Comparison of ENCODE assay signal across 25 cellular contexts in the genomic region with DNA sequence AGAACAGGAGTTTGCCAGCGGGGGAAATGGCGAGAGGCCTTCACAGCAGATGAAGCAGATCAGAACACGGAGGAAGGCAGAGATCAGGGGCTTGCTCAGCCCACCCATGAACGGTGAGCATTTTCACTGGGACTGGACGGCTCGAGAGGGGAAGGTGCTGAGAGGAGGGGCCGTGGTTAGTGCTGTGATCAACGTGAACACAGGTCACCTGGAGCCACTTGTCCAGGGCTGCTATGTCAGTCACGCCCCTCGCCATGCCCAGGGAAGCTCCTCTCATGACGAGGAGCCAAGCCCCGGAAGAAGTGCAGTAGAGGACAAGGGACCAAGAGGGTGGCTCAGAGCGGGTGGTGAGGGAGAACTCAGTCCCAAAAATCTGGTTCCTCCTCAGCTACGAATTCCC. TPM values are rescaled to one million over a fixed set of nuclear protein-coding genes. Genes with fewer than 3 reads are reported as not detected.
DNase-seq lines count a peak whose midpoint lies in the region; ATAC-seq, FAIRE-seq and TF ChIP-seq lines count a peak whose summit lies in the region.
"Had no signal": no experiment of that assay in that cellular context is flagged by ENCODE, and none has a peak within 500 bp of the region (broad histone marks: within the 10 kb centered on the region; RNA-seq: fewer than 3 reads in every experiment).

No MANE protein-coding gene starts in this region.

- intact Hi-C loops in esophagus muscularis mucosa (cut with DNase I), result no loop called here

- H3K36me3 ChIP-seq in H1 (ENCODE audit: control insufficient read depth in 2 of 4, insufficient read depth in 4 of 4, low read length in 3 of 4) (no peaks in the 10 kb centered on the region), neural progenitor cell (no peaks in the 10 kb centered on the region), esophagus muscularis mucosa (no peaks in the 10 kb centered on the region)
- H3K36me3 ChIP-seq: lower lobe of right lung, SJCRH30, stomach, thyroid gland had no signal

- H3K36me3 Mint-ChIP-seq in activated naive CD8-positive, alpha-beta T cell treated with anti-CD3 and anti-CD28 coated beads for 36 hours, result peaks cover 3% of the 10 kb centered on the region
- no peaks in the 10 kb centered on the region for H3K36me3 Mint-ChIP-seq in activated naive CD8-positive, alpha-beta T cell treated with anti-CD3 and anti-CD28 coated beads, Interleukin-2, amount 50 U/mL, for 24 hours (ENCODE audit: low read depth)
- no peaks in the 10 kb centered on the region for H3K36me3 Mint-ChIP-seq in neural progenitor cell
- H3K36me3 Mint-ChIP-seq in type B pancreatic cell, result peaks cover 7% of the 10 kb centered on the region

- no peak for TF ChIP-seq RAD21 in H1 (IDR thresholded peaks at IDR 0.05 in 1 of 2, conservative IDR thresholded peaks at IDR 0.05 in 1 of 2; ENCODE audit: low read depth in 2 of 2, low read length in 2 of 2)

- no peaks in the 10 kb centered on the region for H3K9me3 Mint-ChIP-seq in activated naive CD8-positive, alpha-beta T cell treated with anti-CD3 and anti-CD28 coated beads for 36 hours
- no peaks in the 10 kb centered on the region for H3K9me3 Mint-ChIP-seq in activated naive CD8-positive, alpha-beta T cell treated with anti-CD3 and anti-CD28 coated beads, Interleukin-2, amount 50 U/mL, for 24 hours
- H3K9me3 Mint-ChIP-seq in neural progenitor cell (no peaks in the 10 kb centered on the region), type B pancreatic cell (peaks cover 3% of the 10 kb centered on the region)

- no peak overlapping the region for H2BK20ac ChIP-seq in H1 (ENCODE audit: low read length)

- no peak overlapping the region; the same call in 1 of the 2 replicates for H3K18ac ChIP-seq in H1 (ENCODE audit: extremely low read depth, low read length)

- TF ChIP-seq POLR2A in H1 (IDR thresholded peaks at IDR 0.05; ENCODE audit: control extremely low read depth in 1 of 2, low read depth in 2 of 2, low read length in 2 of 2) (no peak), esophagus muscularis mucosa (IDR thresholded peaks at IDR 0.05; ENCODE audit: low read depth) (no peak)

- WGBS in H1 (ENCODE audit: extremely low coverage in 1 of 2, insufficient coverage in 1 of 2, insufficient read length in 1 of 2, insufficient replicate concordance in 2 of 2, low coverage in 1 of 2, low lambda C conversion rate in 2 of 2, missing lambda C conversion rate in 1 of 2), 2 experiments, result 84% methylated on average over 14 of the region's 14 CpGs; no CpG with 5 or more reads in 1 of the 2 experiments
- 87% methylated on average over 14 of the region's 14 CpGs for WGBS in esophagus muscularis mucosa

- no peak overlapping the region for H3K27ac ChIP-seq in H1 (ENCODE audit: low read depth, low read length)
- H3K27ac ChIP-seq in neural progenitor cell, result no peak overlapping the region
- H3K27ac ChIP-seq in esophagus muscularis mucosa (replicated peaks in 1 of 4), result peak overlapping the region in 1 of 4 donors; percentile 90
- H3K27ac ChIP-seq: A549, lower lobe of right lung, SJCRH30 had no signal

- no peak overlapping the region; the same call in 1 of the 2 replicates for H2AK5ac ChIP-seq in H1 (ENCODE audit: low read depth, low read length)

- no peak overlapping the region for H2BK15ac ChIP-seq in H1 (ENCODE audit: low read length)

- no peak overlapping the region for H3K4ac ChIP-seq in H1 (replicated peaks; ENCODE audit: insufficient read length, low read depth, low read length)

- no peaks in the 10 kb centered on the region for H3K23me2 ChIP-seq in H1 (ENCODE audit: low read depth, low read length)

- no peak overlapping the region for H3K14ac ChIP-seq in H1 (ENCODE audit: insufficient read length)

- H3F3A ChIP-seq in neural progenitor cell (ENCODE audit: low read depth), result peaks cover 10% of the 10 kb centered on the region

- peaks cover 40% of the 10 kb centered on the region for H3K4me1 Mint-ChIP-seq in activated naive CD8-positive, alpha-beta T cell treated with anti-CD3 and anti-CD28 coated beads for 36 hours
- H3K4me1 Mint-ChIP-seq in activated naive CD8-positive, alpha-beta T cell treated with anti-CD3 and anti-CD28 coated beads, Interleukin-2, amount 50 U/mL, for 24 hours, result peaks cover 58% of the 10 kb centered on the region
- peaks cover 41% of the 10 kb centered on the region for H3K4me1 Mint-ChIP-seq in neural progenitor cell
- H3K4me1 Mint-ChIP-seq in type B pancreatic cell (ENCODE audit: unreplicated experiment), result peaks cover 23% of the 10 kb centered on the region

- no peak overlapping the region for H4K5ac ChIP-seq in H1 (ENCODE audit: insufficient read length, low read depth, low read length)

- H3K79me2 ChIP-seq in H1 (ENCODE audit: control insufficient read depth in 1 of 2, insufficient read depth in 2 of 2, low read length in 2 of 2) (no peaks in the 10 kb centered on the region), neural progenitor cell (ENCODE audit: low read depth) (no peaks in the 10 kb centered on the region)

- H3K79me1 ChIP-seq in H1 (ENCODE audit: low read depth, low read length), result no peaks in the 10 kb centered on the region

- peak overlapping the region; percentile 59 for H3K27ac Mint-ChIP-seq in activated naive CD8-positive, alpha-beta T cell treated with anti-CD3 and anti-CD28 coated beads for 36 hours
- H3K27ac Mint-ChIP-seq in activated naive CD8-positive, alpha-beta T cell treated with anti-CD3 and anti-CD28 coated beads, Interleukin-2, amount 50 U/mL, for 24 hours, result no peak overlapping the region
- peak overlapping the region; percentile 57 for H3K27ac Mint-ChIP-seq in neural progenitor cell
- H3K27ac Mint-ChIP-seq in type B pancreatic cell, result peak overlapping the region; percentile 53

- H4K20me1 ChIP-seq in H1 (replicated peaks in 1 of 2; ENCODE audit: control insufficient read depth in 1 of 2, insufficient read depth in 2 of 2, low read length in 2 of 2) (no peaks in the 10 kb centered on the region), neural progenitor cell (ENCODE audit: low read depth) (no peaks in the 10 kb centered on the region)

- H3K27me3 Mint-ChIP-seq in activated naive CD8-positive, alpha-beta T cell treated with anti-CD3 and anti-CD28 coated beads for 36 hours, result no peaks in the 10 kb centered on the region
- H3K27me3 Mint-ChIP-seq in activated naive CD8-positive, alpha-beta T cell treated with anti-CD3 and anti-CD28 coated beads, Interleukin-2, amount 50 U/mL, for 24 hours, result no peaks in the 10 kb centered on the region
- H3K27me3 Mint-ChIP-seq in neural progenitor cell (ENCODE audit: insufficient read depth, low read depth), result peaks cover 6% of the 10 kb centered on the region
- no peaks in the 10 kb centered on the region for H3K27me3 Mint-ChIP-seq in type B pancreatic cell

- H4K91ac ChIP-seq in H1 (replicated peaks; ENCODE audit: insufficient read length, low read length), result no peak overlapping the region

- ATAC-seq in activated naive CD8-positive, alpha-beta T cell treated with anti-CD3 and anti-CD28 coated beads, Interleukin-2, amount 50 U/mL, for 24 hours, result no peak
- ATAC-seq in GM21723 (IDR thresholded peaks at IDR 0.05; ENCODE audit: unreplicated experiment), result no peak
- ATAC-seq: A549, lower lobe of right lung had no signal

- H2AFZ ChIP-seq in H1 (ENCODE audit: low read length) (no peak overlapping the region), neural progenitor cell (replicated peaks) (no peak overlapping the region)

- H3K4me2 ChIP-seq in H1 (ENCODE audit: insufficient read depth in 1 of 2, low read depth in 2 of 2, low read length in 2 of 2) (no peak overlapping the region), neural progenitor cell (no peak overlapping the region)
- H3K4me2 ChIP-seq: A549 had no signal

- H2BK120ac ChIP-seq in H1 (replicated peaks; ENCODE audit: low read depth, low read length), result no peak overlapping the region

- peaks cover 0 to 9% (median 2%) of the 10 kb centered on the region in 4 experiments; a peak in 4 of 7 replicates for H3K4me1 ChIP-seq in H1 (replicated peaks in 1 of 4; ENCODE audit: control insufficient read depth in 3 of 4, insufficient read depth in 4 of 4, low read length in 3 of 4)
- H3K4me1 ChIP-seq in neural progenitor cell, result peaks cover 9% of the 10 kb centered on the region
- H3K4me1 ChIP-seq in esophagus muscularis mucosa, result peaks cover 48 to 67% (median 63%) of the 10 kb centered on the region in 4 donors

- FAIRE-seq in H1 (lab: Jason Lieb, UNC), result no peak
- FAIRE-seq: A549, H54, RCC 7860 had no signal

- peak overlapping the region; percentile 30; the same call in 1 of the 2 replicates for H2BK5ac ChIP-seq in H1 (ENCODE audit: low read depth, low read length)

- TF ChIP-seq EP300 in H1 (IDR thresholded peaks at IDR 0.05; ENCODE audit: borderline replicate concordance in 1 of 2, low read depth in 2 of 2, low read length in 2 of 2) (no peak), esophagus muscularis mucosa (IDR thresholded peaks at IDR 0.05) (no peak)

- peak overlapping the region; percentile 68 for H2BK12ac ChIP-seq in H1 (ENCODE audit: low read depth, low read length)

- no peak overlapping the region for H3K56ac ChIP-seq in H1 (replicated peaks; ENCODE audit: insufficient read length, low read depth, low read length)

- H3K4me3 Mint-ChIP-seq in activated naive CD8-positive, alpha-beta T cell treated with anti-CD3 and anti-CD28 coated beads for 36 hours, result no peak overlapping the region
- no peak overlapping the region for H3K4me3 Mint-ChIP-seq in activated naive CD8-positive, alpha-beta T cell treated with anti-CD3 and anti-CD28 coated beads, Interleukin-2, amount 50 U/mL, for 24 hours
- H3K4me3 Mint-ChIP-seq in neural progenitor cell (no peak overlapping the region), type B pancreatic cell (no peak overlapping the region)

- CTCF ChIA-PET in H1 (lab: Charles Lee; ENCODE audit: partially characterized antibody), result interaction anchor here (0.6 to 3.9 kb wide), 7 partner anchors 12 to 147 kb away, joined by 3 to 24 read pairs (median 4); no protein-coding TSS in a partner anchor

- no peak for TF ChIP-seq CTCF in H1 (IDR thresholded peaks at IDR 0.05; ENCODE audit: control extremely low read depth in 1 of 3, insufficient read depth in 1 of 3, low read depth in 1 of 3, low read length in 3 of 3)
- TF ChIP-seq CTCF in neural progenitor cell (IDR thresholded peaks at IDR 0.05), result no peak
- TF ChIP-seq CTCF in type B pancreatic cell (conservative IDR thresholded peaks at IDR 0.05), result no peak
- TF ChIP-seq CTCF in esophagus muscularis mucosa (IDR thresholded peaks at IDR 0.05), result no peak

- POLR2A ChIA-PET in H1 (lab: Charles Lee; ENCODE audit: partially characterized antibody), result interaction anchor here (0.7 to 0.9 kb wide), 3 partner anchors 10 to 257 kb away, joined by 3 read pairs; no protein-coding TSS in a partner anchor

- H3K27me3 ChIP-seq in H1 (replicated peaks in 1 of 4; ENCODE audit: control insufficient read depth in 3 of 4, extremely low read depth in 1 of 4, insufficient read depth in 3 of 4, low read length in 3 of 4), result no peaks in the 10 kb centered on the region
- H3K27me3 ChIP-seq in neural progenitor cell, result no peaks in the 10 kb centered on the region
- no peaks in the 10 kb centered on the region for H3K27me3 ChIP-seq in esophagus muscularis mucosa
- H3K27me3 ChIP-seq: dorsolateral prefrontal cortex, SJCRH30, stomach, thyroid gland had no signal

- H3K9me3 ChIP-seq in H1 (ENCODE audit: insufficient read depth in 2 of 2, low read depth in 1 of 2, low read length in 1 of 2) (no peaks in the 10 kb centered on the region), neural progenitor cell (ENCODE audit: low read depth) (no peaks in the 10 kb centered on the region), esophagus muscularis mucosa (no peaks in the 10 kb centered on the region)
- H3K9me3 ChIP-seq: A549, lower lobe of right lung, SJCRH30, stomach, thyroid gland had no signal

- DNase-seq in activated naive CD8-positive, alpha-beta T cell treated with anti-CD3 and anti-CD28 coated beads for 36 hours, result no peak
- no peak for DNase-seq in activated naive CD8-positive, alpha-beta T cell treated with anti-CD3 and anti-CD28 coated beads, Interleukin-2, amount 50 U/mL, for 24 hours
- no peak for DNase-seq in H1 (ENCODE audit: low read depth in 1 of 2, low spot score in 2 of 2)
- DNase-seq in neural progenitor cell (ENCODE audit: low spot score), result no peak
- no peak for DNase-seq in type B pancreatic cell (ENCODE audit: extremely low spot score, unreplicated experiment)
- DNase-seq in esophagus muscularis mucosa (ENCODE audit: extremely low spot score), result no peak
- no peak for DNase-seq in LoVo (ENCODE audit: low spot score)
- DNase-seq: activated CD4-positive, alpha-beta T cell treated with anti-CD3 and anti-CD28 coated beads, Interleukin-2, amount 50 U/mL, for 1 hour; AML-193; cerebellar nuclear complex; DMS53; glutamatergic neuron; lower lobe of right lung; NCI-H1417; NCI-H2081; NCI-H2227 treated with DMSO at 0.1 percent for 48 hours; SJCRH30; stomach; thyroid gland had no signal

- H4K8ac ChIP-seq in H1 (ENCODE audit: extremely low read depth, insufficient read depth, low read length), result no peak overlapping the region

- H3K9ac ChIP-seq in H1 (replicated peaks in 1 of 4; ENCODE audit: extremely low read depth in 1 of 4, low read depth in 3 of 4, low read length in 3 of 4) (no peak overlapping the region), neural progenitor cell (no peak overlapping the region)

- H3K4me3 ChIP-seq in H1 (ENCODE audit: extremely low read depth in 1 of 4, insufficient read depth in 2 of 4, low read depth in 3 of 4, low read length in 4 of 4), result no peak overlapping the region
- H3K4me3 ChIP-seq in neural progenitor cell, result no peak overlapping the region
- H3K4me3 ChIP-seq in esophagus muscularis mucosa, result no peak overlapping the region
- H3K4me3 ChIP-seq: A549, dorsolateral prefrontal cortex, lower lobe of right lung, SJCRH30, skin epidermis, stomach, thyroid gland had no signal

- H3K23ac ChIP-seq in H1 (ENCODE audit: insufficient read length), result no peak overlapping the region

RNA-seq across cellular contexts. Expression of gene PLA2G6, which starts 7.0 kb away (rescaled TPM):
- 10 to 100 TPM; 31.5 to 32.2 TPM for total RNA-seq in activated naive CD8-positive, alpha-beta T cell treated with anti-CD3 and anti-CD28 coated beads for 36 hours
- total RNA-seq in H1 (2021; fragmentation: NEBNext Ultra II Directional; extraction: Animal tissue kit (Norgen Biotek cat#: 25700)), result 13.2 and 14.2 TPM in 2 replicates
- polyA plus RNA-seq in H1 (2011; rRNA removed), result 21.0 and 36.0 TPM in 2 replicates
- polyA plus RNA-seq in H1 (2011; cell fraction: cytosol; rRNA removed), result 22.6 TPM
- 133 TPM for polyA plus RNA-seq in H1 (2011; cell fraction: nucleus; rRNA removed)
- 12.9 to 21.4 TPM (median 16.6 TPM) in 4 replicates for polyA plus RNA-seq in H1 (2012, experiment 1 of 2)
- 9.4 TPM for polyA plus RNA-seq in H1 (2012, experiment 2 of 2)
- polyA plus RNA-seq in H1 (2013, experiment 1 of 2), result 8.7 TPM
- polyA plus RNA-seq in H1 (2013, experiment 2 of 2), result 7.3 TPM
- 43.1 and 49.8 TPM in 2 replicates for polyA minus RNA-seq in H1 (2011; rRNA and poly(A)+ RNA removed)
- polyA minus RNA-seq in H1 (2011; cell fraction: cytosol; rRNA and poly(A)+ RNA removed), result 21.7 TPM
- polyA minus RNA-seq in H1 (2011; cell fraction: nucleus; rRNA and poly(A)+ RNA removed), result 103 TPM
- 20.1 and 29.4 TPM in 2 replicates for total RNA-seq in neural progenitor cell (ENCODE audit: low replicate concordance)
- total RNA-seq in type B pancreatic cell (ENCODE audit: low replicate concordance), result 64.1 and 78.6 TPM in 2 replicates
- total RNA-seq in esophagus muscularis mucosa, result 10 to 100 TPM; 13.9 to 18.3 (median 15.6) TPM

RNA-seq across cellular contexts. Expression of gene MAFF, which starts 27.2 kb away (rescaled TPM):
- total RNA-seq in activated naive CD8-positive, alpha-beta T cell treated with anti-CD3 and anti-CD28 coated beads for 36 hours, result 1 to 10 TPM; 8.5 to 8.6 TPM
- total RNA-seq in H1 (2021; fragmentation: NEBNext Ultra II Directional; extraction: Animal tissue kit (Norgen Biotek cat#: 25700)), result 6.2 and 6.3 TPM in 2 replicates
- 1.5 and 2.4 TPM in 2 replicates for polyA plus RNA-seq in H1 (2011; rRNA removed)
- 2.9 TPM for polyA plus RNA-seq in H1 (2011; cell fraction: cytosol; rRNA removed)
- polyA plus RNA-seq in H1 (2011; cell fraction: nucleus; rRNA removed), result 2.1 TPM
- 3.3 to 4.4 TPM (median 4.0 TPM) in 4 replicates for polyA plus RNA-seq in H1 (2012, experiment 1 of 2)
- 4.4 TPM for polyA plus RNA-seq in H1 (2012, experiment 2 of 2)
- polyA plus RNA-seq in H1 (2013, experiment 1 of 2), result 4.0 TPM
- 4.0 TPM for polyA plus RNA-seq in H1 (2013, experiment 2 of 2)
- 1.0 and 1.3 TPM in 2 replicates for polyA minus RNA-seq in H1 (2011; rRNA and poly(A)+ RNA removed)
- 3.1 TPM for polyA minus RNA-seq in H1 (2011; cell fraction: cytosol; rRNA and poly(A)+ RNA removed)
- 4.4 TPM for polyA minus RNA-seq in H1 (2011; cell fraction: nucleus; rRNA and poly(A)+ RNA removed)
- total RNA-seq in neural progenitor cell (ENCODE audit: low replicate concordance), result 0.90 and 4.2 TPM in 2 replicates
- 14.6 and 60.9 TPM in 2 replicates for total RNA-seq in type B pancreatic cell (ENCODE audit: low replicate concordance)
- total RNA-seq in esophagus muscularis mucosa, result 100 to 1,000 TPM in 1 of 4 donors, 10 to 100 TPM in 3; 26.2 to 182 (median 54.3) TPM
